3 cellular contexts compared by ENCODE assay signal in genomic region chr11:47353978-47354774, GRCh38.
TF ChIP-seq lines count a peak whose summit lies in the region.

No MANE protein-coding gene starts in this region.

TF ChIP-seq in SK-N-SH, 30 proteins besides CTCF, POLR2A, EP300 and RAD21:
- no peak for TF ChIP-seq NRF1 (IDR thresholded peaks at IDR 0.05; ENCODE audit: low read depth, low read length)
- TF ChIP-seq REST (IDR thresholded peaks at IDR 0.05; ENCODE audit: low read depth, low read length): no peak
- no peak for TF ChIP-seq RCOR1 (IDR thresholded peaks at IDR 0.05; ENCODE audit: low read length)
- no peak for TF ChIP-seq RFX5 (IDR thresholded peaks at IDR 0.05; ENCODE audit: low read length)
- no peak for TF ChIP-seq FOXM1 (IDR thresholded peaks at IDR 0.05; ENCODE audit: low read depth)
- no peak for TF ChIP-seq ELF1 (IDR thresholded peaks at IDR 0.05)
- no peak for TF ChIP-seq TEAD4 (IDR thresholded peaks at IDR 0.05; ENCODE audit: borderline replicate concordance, insufficient read depth)
- no peak for TF ChIP-seq MEF2A (IDR thresholded peaks at IDR 0.05; ENCODE audit: borderline replicate concordance, low read depth)
- no peak for TF ChIP-seq MAX (IDR thresholded peaks at IDR 0.05; ENCODE audit: low read depth)
- TF ChIP-seq USF2 (IDR thresholded peaks at IDR 0.05; ENCODE audit: borderline replicate concordance, low read depth, low read length): no peak
- TF ChIP-seq TCF12 (IDR thresholded peaks at IDR 0.05): no peak

TF ChIP-seq in SK-N-SH treated with all-trans-retinoic acid at 6 μM for 48 hours, 23 proteins besides CTCF, POLR2A, EP300 and RAD21:
- TF ChIP-seq POU6F1 (CRISPR knock-in tag; IDR thresholded peaks at IDR 0.05; ENCODE audit: borderline replicate concordance, low read depth) (no peak), PATZ1 (CRISPR knock-in tag; IDR thresholded peaks at IDR 0.05; ENCODE audit: borderline replicate concordance) (no peak), GLIS3 (CRISPR knock-in tag; IDR thresholded peaks at IDR 0.05) (no peak), ZNF70 (CRISPR knock-in tag; IDR thresholded peaks at IDR 0.05) (no peak), ZC3H10 (CRISPR knock-in tag; IDR thresholded peaks at IDR 0.05) (no peak), PPARA (CRISPR knock-in tag; IDR thresholded peaks at IDR 0.05; ENCODE audit: borderline replicate concordance) (no peak), RARB (CRISPR knock-in tag; IDR thresholded peaks at IDR 0.05) (no peak), ZNF8 (CRISPR knock-in tag; IDR thresholded peaks at IDR 0.05) (no peak), SNAI2 (CRISPR knock-in tag; IDR thresholded peaks at IDR 0.05) (no peak)

TF ChIP-seq in H1, 55 proteins besides CTCF, POLR2A, EP300 and RAD21:
- TF ChIP-seq POU5F1 (IDR thresholded peaks at IDR 0.05; ENCODE audit: low read depth, low read length) (no peak), TAF7 (optimal IDR thresholded peaks at IDR 0.05; ENCODE audit: borderline replicate concordance, low read depth, low read length) (no peak), RBBP5 (IDR thresholded peaks at IDR 0.05; ENCODE audit: borderline replicate concordance, low read depth, low read length) (no peak), SIN3A (conservative IDR thresholded peaks at IDR 0.05 in 1 of 2, IDR thresholded peaks at IDR 0.05 in 1 of 2; ENCODE audit: low read depth in 1 of 2, low read length in 2 of 2) (no peak)
